In the genomic region with DNA sequence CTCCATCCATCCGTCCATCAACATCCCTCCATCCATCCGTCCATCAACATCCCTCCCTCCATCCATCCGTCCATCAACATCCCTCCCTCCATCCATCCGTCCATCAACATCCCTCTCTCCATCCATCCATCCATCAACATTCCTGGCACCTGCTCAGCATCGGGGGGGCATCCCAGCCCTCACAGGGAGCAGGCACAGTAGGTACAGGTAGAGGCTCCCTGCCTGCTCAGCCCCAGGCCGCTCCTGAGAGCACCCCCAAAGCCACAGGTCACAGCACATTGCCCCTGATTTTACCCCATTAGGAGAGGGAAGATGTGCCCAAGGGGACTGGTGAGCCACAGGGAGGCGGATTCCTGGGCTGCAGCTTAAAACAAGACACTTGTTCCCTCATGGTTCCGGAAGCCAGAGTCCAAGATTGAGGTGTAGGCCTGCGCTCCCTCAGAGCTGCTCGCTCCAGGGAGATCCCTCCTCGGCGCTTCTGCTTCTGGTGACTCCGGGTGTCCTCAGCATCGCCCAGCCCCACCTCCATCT, we compare ENCODE assay signal across 21 cellular contexts. TPM values are rescaled to one million over a fixed set of nuclear protein-coding genes. Genes with fewer than 3 reads are reported as not detected.
DNase-seq lines count a peak whose midpoint lies in the region; ATAC-seq and TF ChIP-seq lines count a peak whose summit lies in the region.
"Had no signal": no experiment of that assay in that cellular context is flagged by ENCODE, and none has a peak within 500 bp of the region (broad histone marks: within the 10 kb centered on the region; RNA-seq: fewer than 3 reads in every experiment).

No MANE protein-coding gene starts in this region.

- H4K8ac ChIP-seq in IMR-90 (ENCODE audit: low read depth in 2 of 2, low read length in 2 of 2), result no peak overlapping the region

- peaks cover 1% of the 10 kb centered on the region; the same call in 1 of the 2 replicates for H3K9me3 ChIP-seq in IMR-90 (ENCODE audit: control insufficient read depth, insufficient read depth, low read length)
- H3K9me3 ChIP-seq: esophagus muscularis mucosa, left lung, ovary had no signal

- no peak overlapping the region for H2AK5ac ChIP-seq in IMR-90 (ENCODE audit: low read depth, low read length)

- POLR2A ChIA-PET in IMR-90 (lab: Charles Lee; ENCODE audit: unreplicated experiment), result no interaction called here

- H3K4me3 ChIP-seq in IMR-90 (ENCODE audit: insufficient read depth, low read depth, low read length), result no peak overlapping the region

- peaks cover 36% of the 10 kb centered on the region for H3K27me3 ChIP-seq in IMR-90 (ENCODE audit: control insufficient read depth, insufficient read depth, low read length)
- H3K27me3 ChIP-seq: ovary had no signal

- no peak overlapping the region for H3K27ac Mint-ChIP-seq in activated naive CD4-positive, alpha-beta T cell treated with anti-CD3 and anti-CD28 coated beads, Interleukin-2, amount 50 U/mL, for 24 hours
- H3K27ac Mint-ChIP-seq in activated naive CD4-positive, alpha-beta T cell treated with anti-CD3 and anti-CD28 coated beads, Interleukin-2, amount 50 U/mL, for 72 hours, result peak overlapping the region in 1 of 2 donors; percentile 87
- peak overlapping the region; percentile 72 for H3K27ac Mint-ChIP-seq in glutamatergic neuron (ENCODE audit: unreplicated experiment)
- peak overlapping the region; percentile 86 for H3K27ac Mint-ChIP-seq in stimulated activated effector memory CD8-positive, alpha-beta T cell treated with anti-CD3 and anti-CD28 coated beads, Interleukin-12 subunit alpha, Interleukin-12 subunit beta, amount 100 ng/mL, for 72 hours
- H3K27ac Mint-ChIP-seq: IgD-negative memory B cell had no signal

- H3K36me3 Mint-ChIP-seq in activated naive CD4-positive, alpha-beta T cell treated with anti-CD3 and anti-CD28 coated beads, Interleukin-2, amount 50 U/mL, for 24 hours, result no peaks in the 10 kb centered on the region
- H3K36me3 Mint-ChIP-seq in activated naive CD4-positive, alpha-beta T cell treated with anti-CD3 and anti-CD28 coated beads, Interleukin-2, amount 50 U/mL, for 72 hours, result peaks cover 5% of the 10 kb centered on the region in 2 donors
- peaks cover 6% of the 10 kb centered on the region for H3K36me3 Mint-ChIP-seq in glutamatergic neuron (ENCODE audit: unreplicated experiment)
- H3K36me3 Mint-ChIP-seq in stimulated activated effector memory CD8-positive, alpha-beta T cell treated with anti-CD3 and anti-CD28 coated beads, Interleukin-12 subunit alpha, Interleukin-12 subunit beta, amount 100 ng/mL, for 72 hours, result peaks cover 8% of the 10 kb centered on the region

- H2AFZ ChIP-seq in IMR-90 (replicated peaks; ENCODE audit: low read length, poor library complexity), result no peak overlapping the region

- no peak overlapping the region for H2BK5ac ChIP-seq in IMR-90 (ENCODE audit: low read depth, low read length, poor library complexity, severe bottlenecking)

- H3K9ac ChIP-seq in IMR-90 (ENCODE audit: low read depth, low read length), result no peak overlapping the region

- H3K9me3 Mint-ChIP-seq in activated naive CD4-positive, alpha-beta T cell treated with anti-CD3 and anti-CD28 coated beads, Interleukin-2, amount 50 U/mL, for 24 hours, result no peaks in the 10 kb centered on the region
- H3K9me3 Mint-ChIP-seq in activated naive CD4-positive, alpha-beta T cell treated with anti-CD3 and anti-CD28 coated beads, Interleukin-2, amount 50 U/mL, for 72 hours, result no peaks in the 10 kb centered on the region
- peaks cover 8% of the 10 kb centered on the region for H3K9me3 Mint-ChIP-seq in glutamatergic neuron (ENCODE audit: unreplicated experiment)
- H3K9me3 Mint-ChIP-seq in stimulated activated effector memory CD8-positive, alpha-beta T cell treated with anti-CD3 and anti-CD28 coated beads, Interleukin-12 subunit alpha, Interleukin-12 subunit beta, amount 100 ng/mL, for 72 hours, result no peaks in the 10 kb centered on the region

- WGBS in IMR-90 (ENCODE audit: extremely low coverage in 2 of 2, insufficient read length in 1 of 2), 2 experiments, result 100% methylated on average over 4 to 5 of the region's 14 CpGs

- in situ Hi-C loops in IMR-90 (cut with MboI; ENCODE audit: low sequenced_read_pairs), result no loop called here

- H3K56ac ChIP-seq in IMR-90 (ENCODE audit: extremely low read depth, insufficient read depth, low read length), result no peak overlapping the region

- H3K79me1 ChIP-seq in IMR-90 (ENCODE audit: low read depth in 1 of 2, low read length in 2 of 2), result no peaks in the 10 kb centered on the region

- TF ChIP-seq POLR2A in IMR-90 (IDR thresholded peaks at IDR 0.05; ENCODE audit: low read depth, low read length), result no peak

- peaks cover 1% of the 10 kb centered on the region; the same call in 1 of the 2 replicates for H3K4me1 ChIP-seq in IMR-90 (ENCODE audit: control insufficient read depth, insufficient read depth, low read length)

- CTCF ChIA-PET in IMR-90 (lab: Yijun Ruan, JAX), result no interaction called here

- no peak overlapping the region for H2BK20ac ChIP-seq in IMR-90 (ENCODE audit: low read depth, low read length)

- H2BK120ac ChIP-seq in IMR-90 (ENCODE audit: low read depth, low read length), result no peak overlapping the region

- H3K14ac ChIP-seq in IMR-90 (replicated peaks; ENCODE audit: low read depth, low read length), result no peak overlapping the region

- H3K27me3 Mint-ChIP-seq in activated naive CD4-positive, alpha-beta T cell treated with anti-CD3 and anti-CD28 coated beads, Interleukin-2, amount 50 U/mL, for 24 hours, result peaks cover 15% of the 10 kb centered on the region
- peaks cover 7% of the 10 kb centered on the region for H3K27me3 Mint-ChIP-seq in glutamatergic neuron (ENCODE audit: unreplicated experiment)

- peaks cover 23% of the 10 kb centered on the region for H3K4me1 Mint-ChIP-seq in activated naive CD4-positive, alpha-beta T cell treated with anti-CD3 and anti-CD28 coated beads, Interleukin-2, amount 50 U/mL, for 24 hours
- peaks cover 15% of the 10 kb centered on the region for H3K4me1 Mint-ChIP-seq in glutamatergic neuron (ENCODE audit: low read depth, unreplicated experiment)
- peaks cover 29% of the 10 kb centered on the region for H3K4me1 Mint-ChIP-seq in stimulated activated effector memory CD8-positive, alpha-beta T cell treated with anti-CD3 and anti-CD28 coated beads, Interleukin-12 subunit alpha, Interleukin-12 subunit beta, amount 100 ng/mL, for 72 hours

- H2BK15ac ChIP-seq in IMR-90 (ENCODE audit: low read depth, low read length), result no peak overlapping the region

- no peaks in the 10 kb centered on the region for H4K20me1 ChIP-seq in IMR-90 (ENCODE audit: insufficient read depth, low read length)

- H4K91ac ChIP-seq in IMR-90 (ENCODE audit: insufficient read depth, low read depth, low read length), result no peak overlapping the region

- dilution Hi-C loops in IMR-90 (cut with HindIII; ENCODE audit: low sequenced_read_pairs, unreplicated experiment), result no loop called here

- H3K4me2 ChIP-seq in IMR-90 (ENCODE audit: low read depth, low read length), result no peak overlapping the region

- H3K36me3 ChIP-seq in IMR-90 (ENCODE audit: control insufficient read depth, insufficient read depth, low read length), result no peaks in the 10 kb centered on the region
- H3K36me3 ChIP-seq: esophagus muscularis mucosa, left lung, ovary had no signal

- intact Hi-C loops in IMR-90 (cut with micrococcal nuclease), result no loop called here

- no peaks in the 10 kb centered on the region; the same call in 1 of the 2 replicates for H3K9me1 ChIP-seq in IMR-90 (ENCODE audit: insufficient read depth, low read length)

- peak overlapping the region; percentile 16 for H2AK9ac ChIP-seq in IMR-90 (replicated peaks; ENCODE audit: low read depth, low read length, poor library complexity)

- no peak for ATAC-seq in activated naive CD4-positive, alpha-beta T cell treated with anti-CD3 and anti-CD28 coated beads, Interleukin-2, amount 50 U/mL, for 72 hours
- ATAC-seq in IMR-90 (ENCODE audit: low read depth) (no peak), HG02981 (IDR thresholded peaks at IDR 0.05; ENCODE audit: unreplicated experiment) (no peak)
- no peak for ATAC-seq in stimulated activated effector memory CD8-positive, alpha-beta T cell treated with anti-CD3 and anti-CD28 coated beads, Interleukin-12 subunit alpha, Interleukin-12 subunit beta, amount 100 ng/mL, for 72 hours
- ATAC-seq: left lung had no signal

- no peak overlapping the region for H4K5ac ChIP-seq in IMR-90 (ENCODE audit: low read depth, low read length)

- TF ChIP-seq CTCF in IMR-90 (conservative IDR thresholded peaks at IDR 0.05; ENCODE audit: low read depth, low read length), result no peak
- no peak for TF ChIP-seq CTCF in glutamatergic neuron (IDR thresholded peaks at IDR 0.05; ENCODE audit: partially characterized antibody, unreplicated experiment)

- no peak overlapping the region for H3K27ac ChIP-seq in IMR-90 (ENCODE audit: insufficient read depth, low read length)
- H3K27ac ChIP-seq: esophagus muscularis mucosa, left lung, ovary had no signal

- no peak overlapping the region for H3K4ac ChIP-seq in IMR-90 (ENCODE audit: low read depth, low read length)

- DNase-seq in activated naive CD4-positive, alpha-beta T cell treated with anti-CD3 and anti-CD28 coated beads, Interleukin-2, amount 50 U/mL, for 72 hours (ENCODE audit: low spot score in 2 of 2), result no peak
- DNase-seq in IMR-90, result no peak
- DNase-seq in glutamatergic neuron, result peak; percentile 6
- no peak for DNase-seq in stimulated activated effector memory CD8-positive, alpha-beta T cell treated with anti-CD3 and anti-CD28 coated beads, Interleukin-12 subunit alpha, Interleukin-12 subunit beta, amount 100 ng/mL, for 72 hours (ENCODE audit: low spot score in 2 of 2)
- DNase-seq in GOT3 (lab: John Stamatoyannopoulos, UW), result no peak
- DNase-seq in NCI-H774 (lab: John Stamatoyannopoulos, UW), result no peak
- DNase-seq: activated CD8-positive, alpha-beta memory T cell treated with anti-CD3 and anti-CD28 coated beads, Interleukin-2, amount 50 U/mL, for 48 hours; AML-193; amniotic stem cell; central memory CD4-positive, alpha-beta T cell; DMS 273 treated with DMSO at 0.1 percent for 48 hours; H7; NCI-H187; NCI-H510A; stimulated activated CD4-positive, alpha-beta T cell treated with anti-CD3 and anti-CD28 coated beads, Interleukin-2, amount 100 ng/mL, for 24 hours had no signal

- H3K23ac ChIP-seq in IMR-90 (ENCODE audit: low read depth, low read length), result no peak overlapping the region

- H3K18ac ChIP-seq in IMR-90 (ENCODE audit: low read depth, low read length), result no peak overlapping the region

- no TSS peak for BruUV-seq in IMR-90 (replicated peaks; lab: Mats Ljungman, UMichigan)

- H3K4me3 Mint-ChIP-seq in activated naive CD4-positive, alpha-beta T cell treated with anti-CD3 and anti-CD28 coated beads, Interleukin-2, amount 50 U/mL, for 24 hours, result peak overlapping the region; percentile 93
- H3K4me3 Mint-ChIP-seq in glutamatergic neuron (ENCODE audit: unreplicated experiment), result peak overlapping the region; percentile 57
- H3K4me3 Mint-ChIP-seq in stimulated activated effector memory CD8-positive, alpha-beta T cell treated with anti-CD3 and anti-CD28 coated beads, Interleukin-12 subunit alpha, Interleukin-12 subunit beta, amount 100 ng/mL, for 72 hours, result peak overlapping the region; percentile 89

- TF ChIP-seq RAD21 in IMR-90 (IDR thresholded peaks at IDR 0.05; ENCODE audit: low read length), result no peak

RNA-seq across cellular contexts. Expression of gene CFAP46, which starts 21.1 kb away (rescaled TPM):
- total RNA-seq in activated naive CD4-positive, alpha-beta T cell treated with anti-CD3 and anti-CD28 coated beads, Interleukin-2, amount 50 U/mL, for 72 hours, result under 1 TPM in 1 of 2 donors, not detected in 1; 0.45 TPM
- total RNA-seq in IMR-90 (2012; rRNA removed), result 1.3 and 1.7 TPM in 2 replicates
- polyA plus RNA-seq in IMR-90 (2012; rRNA removed), result 1.6 and 1.8 TPM in 2 replicates
- polyA plus RNA-seq in IMR-90 (2012; cell fraction: cytosol; rRNA removed), result 1.0 and 1.3 TPM in 2 replicates
- polyA plus RNA-seq in IMR-90 (2012; cell fraction: nucleus; rRNA removed; ENCODE audit: low replicate concordance), result 1.0 and 1.8 TPM in 2 replicates
- total RNA-seq in glutamatergic neuron (ENCODE audit: unreplicated experiment), result 5.2 TPM
- polyA plus RNA-seq: IgD-negative memory B cell had no signal
